21 cellular contexts compared by ENCODE assay signal in genomic region chr4:1523907-1524636, GRCh38.
DNase-seq lines count a peak whose midpoint lies in the region; ATAC-seq and TF ChIP-seq lines count a peak whose summit lies in the region.
"Had no signal": no experiment of that assay in that cellular context is flagged by ENCODE, and none has a peak within 500 bp of the region (broad histone marks: within the 10 kb centered on the region; RNA-seq: fewer than 3 reads in every experiment).

No MANE protein-coding gene starts in this region.

- no peaks in the 10 kb centered on the region for H3K4me1 Mint-ChIP-seq in glutamatergic neuron (ENCODE audit: low read depth, unreplicated experiment)
- H3K4me1 Mint-ChIP-seq in osteocyte (ENCODE audit: unreplicated experiment): peaks cover 1% of the 10 kb centered on the region
- H3K4me1 Mint-ChIP-seq: memory B cell had no signal

- H3K4me3 Mint-ChIP-seq in glutamatergic neuron (ENCODE audit: unreplicated experiment) (no peak overlapping the region), osteocyte (ENCODE audit: unreplicated experiment) (no peak overlapping the region)
- H3K4me3 Mint-ChIP-seq: activated CD4-positive, alpha-beta T cell treated with anti-CD3 and anti-CD28 coated beads, Interleukin-2, amount 10 ng/mL, durations not matched to agents 24 days and 14 days; activated naive CD4-positive, alpha-beta T cell treated with anti-CD3 and anti-CD28 coated beads for 36 hours; B cell; dendritic cell treated with granulocyte-macrophage colony-stimulating factor and Interleukin-4, amounts not matched to agents 40 ng/mL and 50 ng/mL, for 4 days; memory B cell; T-helper 2 cell treated with Interferon-gamma antibody and Interleukin-4, amounts not matched to agents 5 μg/mL and 100 μg/mL, for 36 hours had no signal

- H3K9me3 Mint-ChIP-seq in glutamatergic neuron (ENCODE audit: unreplicated experiment) (peaks cover 2% of the 10 kb centered on the region), osteocyte (ENCODE audit: unreplicated experiment) (peaks cover 12% of the 10 kb centered on the region)
- H3K9me3 Mint-ChIP-seq: activated CD4-positive, alpha-beta T cell treated with anti-CD3 and anti-CD28 coated beads, Interleukin-2, amount 10 ng/mL, durations not matched to agents 24 days and 14 days; dendritic cell treated with granulocyte-macrophage colony-stimulating factor and Interleukin-4, amounts not matched to agents 40 ng/mL and 50 ng/mL, for 4 days; T-helper 2 cell treated with Interferon-gamma antibody and Interleukin-4, amounts not matched to agents 5 μg/mL and 100 μg/mL, for 36 hours had no signal

- H3K36me3 Mint-ChIP-seq in glutamatergic neuron (ENCODE audit: unreplicated experiment) (no peaks in the 10 kb centered on the region), osteocyte (ENCODE audit: unreplicated experiment) (no peaks in the 10 kb centered on the region)

- peak; percentile 65 for ATAC-seq in Right ventricle myocardium superior (ENCODE audit: poor library complexity)
- ATAC-seq: stimulated activated naive CD8-positive, alpha-beta T cell treated with anti-CD3 and anti-CD28 coated beads, Interleukin-15, Interleukin-2, amounts not matched to agents 100 U/mL and 50 U/mL, for 24 hours had no signal

- DNase-seq in Right ventricle myocardium superior (peak; percentile 65), cardiac septum (ENCODE audit: low spot score) (no peak), glutamatergic neuron (peak; percentile 10), osteocyte (ENCODE audit: extremely low spot score, unreplicated experiment) (peak; percentile 89), NCI-H187 (lab: John Stamatoyannopoulos, UW) (no peak), kidney glomerular epithelial cell (lab: John Stamatoyannopoulos, UW) (no peak), GM20000 (ENCODE audit: low spot score) (no peak), NCI-H748 (lab: John Stamatoyannopoulos, UW; ENCODE audit: unreplicated experiment) (no peak)
- DNase-seq: activated CD4-positive, alpha-beta T cell treated with anti-CD3 and anti-CD28 coated beads, Interleukin-2, amount 10 ng/mL, durations not matched to agents 24 days and 14 days; activated naive CD4-positive, alpha-beta T cell treated with anti-CD3 and anti-CD28 coated beads for 36 hours; activated T-cell treated with anti-CD3 and anti-CD28 coated beads, Interleukin-2, amount 50 U/mL, for 48 hours; DMS153; NCI-H1105 treated with DMSO at 0.1 percent for 48 hours; NCI-H2107; NCI-H510A; stimulated activated naive CD8-positive, alpha-beta T cell treated with anti-CD3 and anti-CD28 coated beads, Interleukin-15, Interleukin-2, amounts not matched to agents 100 U/mL and 50 U/mL, for 24 hours; tibial artery had no signal

- intact Hi-C loops in Right ventricle myocardium superior (cut with DNase I) (loop anchor here (10.0 kb wide), 1 partner anchor 389 kb away; no protein-coding TSS in a partner anchor), cardiac septum (cut with DNase I) (no loop called here)

- no peak overlapping the region for H3K27ac Mint-ChIP-seq in glutamatergic neuron (ENCODE audit: unreplicated experiment)
- no peak overlapping the region for H3K27ac Mint-ChIP-seq in osteocyte (ENCODE audit: unreplicated experiment)
- H3K27ac Mint-ChIP-seq: activated CD4-positive, alpha-beta T cell treated with anti-CD3 and anti-CD28 coated beads, Interleukin-2, amount 10 ng/mL, durations not matched to agents 24 days and 14 days; activated naive CD4-positive, alpha-beta T cell treated with anti-CD3 and anti-CD28 coated beads for 36 hours; B cell; dendritic cell treated with granulocyte-macrophage colony-stimulating factor and Interleukin-4, amounts not matched to agents 40 ng/mL and 50 ng/mL, for 4 days; memory B cell; T-helper 2 cell treated with Interferon-gamma antibody and Interleukin-4, amounts not matched to agents 5 μg/mL and 100 μg/mL, for 36 hours had no signal

- no peak for TF ChIP-seq CTCF in glutamatergic neuron (IDR thresholded peaks at IDR 0.05; ENCODE audit: partially characterized antibody, unreplicated experiment)
- TF ChIP-seq CTCF in osteocyte (IDR thresholded peaks at IDR 0.05): no peak
- no peak for TF ChIP-seq CTCF in GM20000 (IDR thresholded peaks at IDR 0.05; ENCODE audit: extremely low read depth, missing control alignments)

- peaks cover 3% of the 10 kb centered on the region for H3K27me3 Mint-ChIP-seq in glutamatergic neuron (ENCODE audit: unreplicated experiment)
- peaks cover 58% of the 10 kb centered on the region for H3K27me3 Mint-ChIP-seq in osteocyte (ENCODE audit: unreplicated experiment)

Comparison
In these comparisons a context has a peak if more than half of its experiments do, and no peak if none do; other contexts are left out.
1. DNase-seq: peak in Right ventricle myocardium superior (single experiment), glutamatergic neuron (single experiment) and osteocyte (single experiment); none in cardiac septum (single experiment), NCI-H187 (0 of 2), kidney glomerular epithelial cell (single experiment), GM20000 (single experiment) and NCI-H748 (single experiment).